In genomic region chr11:18632841-18633240, GRCh38 we compare ENCODE assay signal across 8 cellular contexts.
DNase-seq lines count a peak whose midpoint lies in the region; ATAC-seq and TF ChIP-seq lines count a peak whose summit lies in the region.

No MANE protein-coding gene starts in this region.

- no peaks in the 10 kb centered on the region for H3K9me3 ChIP-seq in DND-41 (ENCODE audit: insufficient read depth, low read length, severe bottlenecking)
- no peaks in the 10 kb centered on the region for H3K9me3 ChIP-seq in NT2/D1 (ENCODE audit: insufficient read depth, low read length)
- no peaks in the 10 kb centered on the region for H3K9me3 ChIP-seq in effector memory CD4-positive, alpha-beta T cell (ENCODE audit: control insufficient read depth, low read length)
- H3K9me3 ChIP-seq in neuron (ENCODE audit: low read length) = no peaks in the 10 kb centered on the region

- peak overlapping the region; percentile 84 for H3K4me2 ChIP-seq in DND-41 (ENCODE audit: insufficient read depth, low read length)

- H3K4me3 ChIP-seq in DND-41 (ENCODE audit: low read depth in 1 of 2, low read length in 2 of 2) (peak overlapping the region; percentile 91 to 93; a peak in 3 of 4 replicates), NT2/D1 (ENCODE audit: insufficient read length, low read depth) (peak overlapping the region; percentile 94), neuron (ENCODE audit: low read length) (peak overlapping the region; percentile 89)
- peak overlapping the region; percentile 94 for H3K4me3 ChIP-seq in effector memory CD4-positive, alpha-beta T cell (ENCODE audit: insufficient read depth, low read depth, low read length, poor library complexity, severe bottlenecking)

- peaks cover 66% of the 10 kb centered on the region for H3K79me2 ChIP-seq in DND-41 (ENCODE audit: insufficient read depth, low read length)

- H3K9ac ChIP-seq in DND-41 (ENCODE audit: low read depth, low read length) (peak overlapping the region; percentile 80), NT2/D1 (ENCODE audit: insufficient read length, low read depth) (peak overlapping the region; percentile 93)

- H4K20me1 ChIP-seq in DND-41 (ENCODE audit: insufficient read depth, low read length) = peaks cover 22% of the 10 kb centered on the region; the same call in 1 of the 2 replicates

- H3K27me3 ChIP-seq in DND-41 (ENCODE audit: insufficient read depth, low read length, poor library complexity) = no peaks in the 10 kb centered on the region
- H3K27me3 ChIP-seq in NT2/D1 (ENCODE audit: insufficient read depth, insufficient read length) = no peaks in the 10 kb centered on the region
- no peaks in the 10 kb centered on the region for H3K27me3 ChIP-seq in effector memory CD4-positive, alpha-beta T cell (replicated peaks; ENCODE audit: control insufficient read depth, insufficient read depth, low read length, poor library complexity, severe bottlenecking)
- H3K27me3 ChIP-seq in neuron (ENCODE audit: insufficient read depth, low read length) = no peaks in the 10 kb centered on the region

- H2AFZ ChIP-seq in DND-41 (ENCODE audit: low read depth, low read length) = no peak overlapping the region
- no peak overlapping the region for H2AFZ ChIP-seq in neuron (ENCODE audit: low read depth, low read length)

- ATAC-seq in DND-41 (ENCODE audit: insufficient read depth, low read depth) = no peak
- ATAC-seq in GM18861 (IDR thresholded peaks at IDR 0.05; ENCODE audit: unreplicated experiment) = no peak
- ATAC-seq in HG03196 (IDR thresholded peaks at IDR 0.05; ENCODE audit: unreplicated experiment) = no peak

- peaks cover 23% of the 10 kb centered on the region for H3K4me1 ChIP-seq in DND-41 (ENCODE audit: insufficient read depth, low read length)
- H3K4me1 ChIP-seq in NT2/D1 (ENCODE audit: insufficient read depth, insufficient read length) = no peaks in the 10 kb centered on the region
- peaks cover 6% of the 10 kb centered on the region for H3K4me1 ChIP-seq in effector memory CD4-positive, alpha-beta T cell (ENCODE audit: control insufficient read depth, insufficient read depth, low read length, poor library complexity, severe bottlenecking)
- H3K4me1 ChIP-seq in neuron (ENCODE audit: insufficient read depth, low read length) = peaks cover 16% of the 10 kb centered on the region

- H3K36me3 ChIP-seq in DND-41 (ENCODE audit: insufficient read depth, low read length) (no peaks in the 10 kb centered on the region), NT2/D1 (ENCODE audit: insufficient read depth, insufficient read length, low read length) (no peaks in the 10 kb centered on the region), neuron (ENCODE audit: insufficient read depth, low read length) (no peaks in the 10 kb centered on the region)
- no peaks in the 10 kb centered on the region for H3K36me3 ChIP-seq in effector memory CD4-positive, alpha-beta T cell (ENCODE audit: control insufficient read depth, insufficient read depth, low read length)

- TF ChIP-seq CTCF in DND-41 (IDR thresholded peaks at IDR 0.05; ENCODE audit: borderline replicate concordance, extremely low read depth, low read length, poor library complexity, severe bottlenecking) = no peak

- H3K27ac ChIP-seq in DND-41 (ENCODE audit: low read length) (peak overlapping the region; percentile 87), caudate nucleus (ENCODE audit: low read depth, low read length) (no peak overlapping the region)
- no peak overlapping the region for H3K27ac ChIP-seq in effector memory CD4-positive, alpha-beta T cell (ENCODE audit: insufficient read depth, low read length, poor library complexity, severe bottlenecking)

- DNase-seq in DND-41 (no peak), NT2/D1 (ENCODE audit: low read depth, low spot score) (no peak), caudate nucleus (lab: John Stamatoyannopoulos, UW) (no peak)
- DNase-seq in effector memory CD4-positive, alpha-beta T cell = no peak
- no peak for DNase-seq in activated CD8-positive, alpha-beta memory T cell treated with anti-CD3 and anti-CD28 coated beads, Interleukin-2, amount 50 U/mL, for 4 hours
